In the genomic region with DNA sequence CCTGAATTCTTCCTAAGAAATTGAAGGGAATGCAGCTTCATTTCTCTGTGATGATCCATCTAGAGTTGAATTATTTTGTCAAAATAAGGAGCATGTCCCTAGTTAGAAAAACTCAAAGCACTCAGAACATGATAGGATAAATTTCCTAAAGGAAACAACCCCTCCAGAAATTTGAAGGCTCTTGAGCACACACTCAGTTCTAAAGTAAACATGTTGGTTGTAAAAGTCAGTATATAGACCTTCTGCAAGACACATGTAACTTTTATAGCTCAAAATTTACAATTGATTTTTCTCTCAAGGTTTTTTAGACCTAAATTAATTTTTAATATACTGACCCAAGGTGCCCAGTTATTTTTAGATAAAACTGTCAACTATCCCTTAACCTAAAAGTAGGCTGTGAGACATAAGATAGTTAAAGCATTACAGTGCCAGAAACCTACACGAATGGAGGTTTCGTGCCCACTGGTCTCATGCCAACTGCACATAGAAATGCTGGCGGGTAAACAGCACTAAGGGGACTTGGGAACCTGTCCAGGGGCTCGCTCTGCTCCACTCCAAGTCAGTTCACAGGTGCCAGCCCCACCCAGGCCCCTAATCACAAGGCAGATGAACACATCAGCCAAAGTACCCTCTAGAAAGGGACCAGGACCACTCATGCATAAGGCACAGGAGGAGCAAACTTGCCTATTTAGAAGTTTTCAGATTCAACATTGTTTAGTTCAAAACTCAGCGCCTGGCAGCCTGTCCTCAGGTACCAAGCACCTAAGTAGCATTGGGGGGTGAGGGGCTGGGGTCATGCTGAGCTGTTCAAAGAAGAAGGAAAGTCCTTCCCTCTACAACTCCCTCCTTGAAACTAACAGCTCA, we compare ENCODE assay signal across 18 cellular contexts.
A peak's percentile ranks its signal among the peaks of the same experiment; 100 is the strongest.
DNase-seq lines count a peak whose midpoint lies in the region; ATAC-seq and TF ChIP-seq lines count a peak whose summit lies in the region.
"Had no signal": no experiment of that assay in that cellular context is flagged by ENCODE, and none has a peak within 500 bp of the region (broad histone marks: within the 10 kb centered on the region; RNA-seq: fewer than 3 reads in every experiment).

No MANE protein-coding gene starts in this region.

- H3K27ac ChIP-seq in left ventricle myocardium inferior (replicated peaks) (peak overlapping the region; percentile 17), colonic mucosa (peak overlapping the region; percentile 53), stomach smooth muscle (ENCODE audit: low read length) (peak overlapping the region; percentile 19)
- H3K27ac ChIP-seq: KMS-11, parathyroid adenoma had no signal

- no peaks in the 10 kb centered on the region for H3K27me3 Mint-ChIP-seq in activated CD4-positive, alpha-beta memory T cell treated with anti-CD3 and anti-CD28 coated beads, Interleukin-2, amount 10 ng/mL, durations not matched to agents 7 days and 5 days
- H3K27me3 Mint-ChIP-seq: activated naive CD8-positive, alpha-beta T cell; natural killer cell treated with Interleukin-12 subunit alpha and Interleukin-12 subunit beta and Interleukin-15 and Interleukin-18, amount 100 ng/mL, for 72 hours; stimulated activated naive B cell treated with anti-CD40 and anti-IgM and Interleukin-4, amounts not matched to agents 10 μg/mL and 1 μg/mL and 100 μg/mL, for 72 hours had no signal

- H3K27me3 ChIP-seq in left ventricle myocardium inferior (ENCODE audit: low read depth) (no peaks in the 10 kb centered on the region), colonic mucosa (no peaks in the 10 kb centered on the region), stomach smooth muscle (ENCODE audit: control insufficient read depth in 1 of 2, insufficient read depth in 2 of 2, low read length in 2 of 2) (no peaks in the 10 kb centered on the region)
- H3K27me3 ChIP-seq: gastrocnemius medialis had no signal

- ATAC-seq in left cardiac atrium (no peak), HG02759 (IDR thresholded peaks at IDR 0.05; ENCODE audit: unreplicated experiment) (no peak)

- H3K36me3 Mint-ChIP-seq in activated CD4-positive, alpha-beta memory T cell treated with anti-CD3 and anti-CD28 coated beads, Interleukin-2, amount 10 ng/mL, durations not matched to agents 7 days and 5 days (ENCODE audit: low read depth), result no peaks in the 10 kb centered on the region
- H3K36me3 Mint-ChIP-seq: activated naive CD8-positive, alpha-beta T cell; CD14-positive monocyte; natural killer cell treated with Interleukin-12 subunit alpha and Interleukin-12 subunit beta and Interleukin-15 and Interleukin-18, amount 100 ng/mL, for 72 hours had no signal

- no peak for TF ChIP-seq CTCF in left ventricle myocardium inferior (IDR thresholded peaks at IDR 0.05; ENCODE audit: borderline replicate concordance)
- TF ChIP-seq CTCF in colonic mucosa (IDR thresholded peaks at IDR 0.05), result no peak

- H3K36me3 ChIP-seq in left ventricle myocardium inferior (no peaks in the 10 kb centered on the region), colonic mucosa (no peaks in the 10 kb centered on the region), stomach smooth muscle (ENCODE audit: control insufficient read depth in 2 of 2, insufficient read depth in 2 of 2, low read length in 2 of 2) (no peaks in the 10 kb centered on the region)
- H3K36me3 ChIP-seq: gastrocnemius medialis had no signal

- CTCF ChIA-PET in activated CD4-positive, alpha-beta memory T cell treated with anti-CD3 and anti-CD28 coated beads, Interleukin-2, amount 10 ng/mL, durations not matched to agents 7 days and 5 days (lab: Charles Lee), result interaction anchor here (0.8 to 6.1 kb wide), 6 partner anchors 8 to 24 kb away, joined by 3 to 106 read pairs (median 12); no protein-coding TSS in a partner anchor

- POLR2A ChIA-PET in activated CD4-positive, alpha-beta memory T cell treated with anti-CD3 and anti-CD28 coated beads, Interleukin-2, amount 10 ng/mL, durations not matched to agents 7 days and 5 days (lab: Charles Lee), result no interaction called here

- H3K9ac ChIP-seq in colonic mucosa (ENCODE audit: low read depth in 2 of 2, low read length in 2 of 2), result peak overlapping the region; percentile 38 to 66
- H3K9ac ChIP-seq in stomach smooth muscle (ENCODE audit: low read length in 2 of 2), result no peak overlapping the region
- H3K9ac ChIP-seq: KMS-11, parathyroid adenoma had no signal

- intact Hi-C loops in left ventricle myocardium inferior (cut with micrococcal nuclease) (no loop called here), left cardiac atrium (cut with DNase I) (loop anchor here in 1 of 2 donors (5.0 kb wide), 1 partner anchor 105 kb away; a partner anchor contains a TSS), colonic mucosa (cut with DNase I) (no loop called here)

- no peak overlapping the region for H3K27ac Mint-ChIP-seq in activated CD4-positive, alpha-beta memory T cell treated with anti-CD3 and anti-CD28 coated beads, Interleukin-2, amount 10 ng/mL, durations not matched to agents 7 days and 5 days
- H3K27ac Mint-ChIP-seq: activated naive CD8-positive, alpha-beta T cell; natural killer cell treated with Interleukin-12 subunit alpha and Interleukin-12 subunit beta and Interleukin-15 and Interleukin-18, amount 100 ng/mL, for 72 hours; stimulated activated naive B cell treated with anti-CD40 and anti-IgM and Interleukin-4, amounts not matched to agents 10 μg/mL and 1 μg/mL and 100 μg/mL, for 72 hours had no signal

- H3K9me3 Mint-ChIP-seq in activated CD4-positive, alpha-beta memory T cell treated with anti-CD3 and anti-CD28 coated beads, Interleukin-2, amount 10 ng/mL, durations not matched to agents 7 days and 5 days, result no peaks in the 10 kb centered on the region
- H3K9me3 Mint-ChIP-seq: CD14-positive monocyte; natural killer cell treated with Interleukin-12 subunit alpha and Interleukin-12 subunit beta and Interleukin-15 and Interleukin-18, amount 100 ng/mL, for 72 hours; stimulated activated naive B cell treated with anti-CD40 and anti-IgM and Interleukin-4, amounts not matched to agents 10 μg/mL and 1 μg/mL and 100 μg/mL, for 72 hours had no signal

- H3K4me3 ChIP-seq in left ventricle myocardium inferior, result no peak overlapping the region
- H3K4me3 ChIP-seq in colonic mucosa, result no peak overlapping the region
- no peak overlapping the region for H3K4me3 ChIP-seq in stomach smooth muscle (ENCODE audit: low read length in 2 of 2)
- H3K4me3 ChIP-seq: gastrocnemius medialis, skin epidermis had no signal

- peaks cover 36% of the 10 kb centered on the region for H3K4me1 ChIP-seq in left ventricle myocardium inferior
- peaks cover 11% of the 10 kb centered on the region for H3K4me1 ChIP-seq in colonic mucosa
- peaks cover 36% of the 10 kb centered on the region for H3K4me1 ChIP-seq in stomach smooth muscle (ENCODE audit: control insufficient read depth, insufficient read depth, low read length)
- H3K4me1 ChIP-seq: parathyroid adenoma had no signal

- H3K9me3 ChIP-seq in left ventricle myocardium inferior (replicated peaks) (no peaks in the 10 kb centered on the region), colonic mucosa (no peaks in the 10 kb centered on the region), stomach smooth muscle (ENCODE audit: control insufficient read depth in 2 of 2, low read length in 2 of 2) (no peaks in the 10 kb centered on the region)
- H3K9me3 ChIP-seq: gastrocnemius medialis had no signal

- H3K4me1 Mint-ChIP-seq in activated CD4-positive, alpha-beta memory T cell treated with anti-CD3 and anti-CD28 coated beads, Interleukin-2, amount 10 ng/mL, durations not matched to agents 7 days and 5 days, result peaks cover 8% of the 10 kb centered on the region

- no peak overlapping the region for H3K4me3 Mint-ChIP-seq in activated CD4-positive, alpha-beta memory T cell treated with anti-CD3 and anti-CD28 coated beads, Interleukin-2, amount 10 ng/mL, durations not matched to agents 7 days and 5 days
- H3K4me3 Mint-ChIP-seq: activated naive CD8-positive, alpha-beta T cell; CD14-positive monocyte; natural killer cell treated with Interleukin-12 subunit alpha and Interleukin-12 subunit beta and Interleukin-15 and Interleukin-18, amount 100 ng/mL, for 72 hours; stimulated activated naive B cell treated with anti-CD40 and anti-IgM and Interleukin-4, amounts not matched to agents 10 μg/mL and 1 μg/mL and 100 μg/mL, for 72 hours had no signal

- DNase-seq in left ventricle myocardium inferior (no peak), left cardiac atrium (no peak), NCI-H345 (lab: John Stamatoyannopoulos, UW) (peak; percentile 67), colonic mucosa (peak; percentile 73), NCI-H82 treated with DMSO at 0.1 percent for 48 hours (lab: John Stamatoyannopoulos, UW; ENCODE audit: unreplicated experiment) (no peak)
- DNase-seq in activated CD4-positive, alpha-beta memory T cell treated with anti-CD3 and anti-CD28 coated beads, Interleukin-2, amount 10 ng/mL, durations not matched to agents 7 days and 5 days, result no peak
- DNase-seq: GOT3, kidney had no signal

Comparison
In these comparisons a context has a peak if more than half of its experiments do, and no peak if none do; other contexts are left out.
1. DNase-seq: peak in NCI-H345 (single experiment) and colonic mucosa (single experiment); none in left ventricle myocardium inferior (single experiment), left cardiac atrium (single experiment), NCI-H82 treated with DMSO at 0.1 percent for 48 hours (single experiment) and activated CD4-positive, alpha-beta memory T cell treated with anti-CD3 and anti-CD28 coated beads, Interleukin-2, amount 10 ng/mL, durations not matched to agents 7 days and 5 days (single experiment).
2. H3K9ac ChIP-seq: peak in colonic mucosa (2 of 2); none in stomach smooth muscle (0 of 2).
3. Peak in every context shown above with its lines, with median percentiles within 50 percentile points of each other: H3K27ac ChIP-seq.